In genomic region chr4:82547850-82548249, GRCh38 we compare ENCODE assay signal across 2 cellular contexts. TPM values are rescaled to one million over a fixed set of nuclear protein-coding genes. Genes with fewer than 3 reads are reported as not detected.
"Had no signal": no experiment of that assay in that cellular context is flagged by ENCODE, and none has a peak within 500 bp of the region (broad histone marks: within the 10 kb centered on the region; RNA-seq: fewer than 3 reads in every experiment).

No MANE protein-coding gene starts in this region.

RNA-seq across cellular contexts. Expression of gene TMEM150C, which starts 13.9 kb away (rescaled TPM):
- total RNA-seq: HT-29 had no signal
- polyA plus RNA-seq: IgD-negative memory B cell had no signal
